Comparison of ENCODE assay signal across 7 cellular contexts in genomic region chr10:23343591-23344225, GRCh38.
DNase-seq lines count a peak whose midpoint lies in the region; ATAC-seq and TF ChIP-seq lines count a peak whose summit lies in the region.

No MANE protein-coding gene starts in this region.

- peaks cover 20% of the 10 kb centered on the region for H3K4me1 Mint-ChIP-seq in dendritic cell treated with granulocyte-macrophage colony-stimulating factor and Interleukin-4, amounts not matched to agents 40 ng/mL and 50 ng/mL, for 4 days (ENCODE audit: low read depth)

- peak overlapping the region; percentile 18 for H3K27ac Mint-ChIP-seq in dendritic cell treated with granulocyte-macrophage colony-stimulating factor and Interleukin-4, amounts not matched to agents 40 ng/mL and 50 ng/mL, for 4 days

- H3K36me3 ChIP-seq in WERI-Rb-1 = no peaks in the 10 kb centered on the region

- peaks cover 59% of the 10 kb centered on the region for H3K27me3 Mint-ChIP-seq in dendritic cell treated with granulocyte-macrophage colony-stimulating factor and Interleukin-4, amounts not matched to agents 40 ng/mL and 50 ng/mL, for 4 days

- H3K4me3 Mint-ChIP-seq in dendritic cell treated with granulocyte-macrophage colony-stimulating factor and Interleukin-4, amounts not matched to agents 40 ng/mL and 50 ng/mL, for 4 days = peak overlapping the region; percentile 70

- DNase-seq in HFF-Myc (ENCODE audit: extremely low read depth, low read depth) (no peak), WERI-Rb-1 (peak; percentile 65), medulla oblongata (ENCODE audit: extremely low spot score) (peak; percentile 60), germinal center (ENCODE audit: low spot score) (no peak)
- peak; percentile 24 for DNase-seq in stimulated activated CD8-positive, alpha-beta memory T cell treated with anti-CD3 and anti-CD28 coated beads, Interleukin-12 subunit alpha, Interleukin-12 subunit beta, amount 100 ng/mL, for 24 hours (ENCODE audit: extremely low read depth)

- H3K9me3 Mint-ChIP-seq in dendritic cell treated with granulocyte-macrophage colony-stimulating factor and Interleukin-4, amounts not matched to agents 40 ng/mL and 50 ng/mL, for 4 days = no peaks in the 10 kb centered on the region

- H3K9me3 ChIP-seq in WERI-Rb-1 (ENCODE audit: severe bottlenecking) = no peaks in the 10 kb centered on the region

- H3K4me3 ChIP-seq in HFF-Myc (replicated peaks; ENCODE audit: low read depth, low read length) = peak overlapping the region; percentile 60
- peak overlapping the region; percentile 26 for H3K4me3 ChIP-seq in WERI-Rb-1 (ENCODE audit: low read depth, low read length)

- H3K27ac ChIP-seq in WERI-Rb-1 = no peak overlapping the region

- TF ChIP-seq CTCF in HFF-Myc (IDR thresholded peaks at IDR 0.05; ENCODE audit: low read depth, low read length, missing control alignments) = no peak
- no peak for TF ChIP-seq CTCF in WERI-Rb-1 (IDR thresholded peaks at IDR 0.05; ENCODE audit: low read depth, low read length)

- no peaks in the 10 kb centered on the region for H3K27me3 ChIP-seq in WERI-Rb-1 (ENCODE audit: insufficient read depth, low read depth, severe bottlenecking)

- H3K36me3 Mint-ChIP-seq in dendritic cell treated with granulocyte-macrophage colony-stimulating factor and Interleukin-4, amounts not matched to agents 40 ng/mL and 50 ng/mL, for 4 days (ENCODE audit: low read depth) = no peaks in the 10 kb centered on the region

- ATAC-seq in HG03439 (IDR thresholded peaks at IDR 0.05; ENCODE audit: unreplicated experiment) = no peak

- intact Hi-C loops in dendritic cell treated with granulocyte-macrophage colony-stimulating factor and Interleukin-4, amounts not matched to agents 40 ng/mL and 50 ng/mL, for 4 days (cut with micrococcal nuclease) = no loop called here

Comparison
In these comparisons a context has a peak if more than half of its experiments do, and no peak if none do; other contexts are left out.
1. DNase-seq: peak in WERI-Rb-1 (single experiment), medulla oblongata (single experiment) and stimulated activated CD8-positive, alpha-beta memory T cell treated with anti-CD3 and anti-CD28 coated beads, Interleukin-12 subunit alpha, Interleukin-12 subunit beta, amount 100 ng/mL, for 24 hours (single experiment); none in HFF-Myc (single experiment) and germinal center (single experiment).